In genomic region chr1:40640314-40641076, GRCh38 we compare ENCODE assay signal across 23 cellular contexts. TPM values are rescaled to one million over a fixed set of nuclear protein-coding genes. Genes with fewer than 3 reads are reported as not detected.
DNase-seq lines count a peak whose midpoint lies in the region; ATAC-seq and TF ChIP-seq lines count a peak whose summit lies in the region.
"Had no signal": no experiment of that assay in that cellular context is flagged by ENCODE, and none has a peak within 500 bp of the region (broad histone marks: within the 10 kb centered on the region; RNA-seq: fewer than 3 reads in every experiment).

No MANE protein-coding gene starts in this region.

- no peak for DNase-seq in DND-41
- DNase-seq in SK-MEL-5 (ENCODE audit: low read depth, low spot score): peak; percentile 62
- peak; percentile 28 for DNase-seq in chondrocyte (ENCODE audit: low spot score)
- DNase-seq in pons (ENCODE audit: low spot score): peak; percentile 18
- DNase-seq in NCI-H2196 (lab: John Stamatoyannopoulos, UW; ENCODE audit: unreplicated experiment): no peak
- no peak for DNase-seq in SIG-M5 treated with dmso at 0.1 percent for 504 hours (lab: John Stamatoyannopoulos, UW; ENCODE audit: unreplicated experiment)
- no peak for DNase-seq in kidney tubule cell (ENCODE audit: low spot score)
- DNase-seq: DMS79, GDM1, left lung, NCI-H446 treated with DMSO at 0.1 percent for 48 hours, RPMI8226 had no signal

- TF ChIP-seq CTCF in DND-41 (IDR thresholded peaks at IDR 0.05; ENCODE audit: borderline replicate concordance, extremely low read depth, low read length, poor library complexity, severe bottlenecking) (no peak), chondrocyte (IDR thresholded peaks at IDR 0.05) (no peak)

- H3K27ac ChIP-seq in DND-41 (ENCODE audit: low read length): no peak overlapping the region
- H3K27ac ChIP-seq: C4-2B, left lung, neutrophil, right lobe of liver, SJSA1 had no signal

- no peak overlapping the region for H3K9ac ChIP-seq in DND-41 (ENCODE audit: low read depth, low read length)

- H4K20me1 ChIP-seq in DND-41 (ENCODE audit: insufficient read depth, low read length): peaks cover 10% of the 10 kb centered on the region; the same call in 1 of the 2 replicates

- in situ Hi-C loops in SK-MEL-5 (cut with HindIII; ENCODE audit: low pct_unique_long_range_greater_than_20kb, low sequenced_read_pairs): no loop called here

- ATAC-seq in DND-41 (ENCODE audit: insufficient read depth, low read depth): 0 out of 3 replicates have a peak, but pooled peaks have one; percentile 19
- ATAC-seq: left lung, right lobe of liver had no signal

- H3K79me2 ChIP-seq in DND-41 (ENCODE audit: insufficient read depth, low read length): no peaks in the 10 kb centered on the region

- peaks cover 17% of the 10 kb centered on the region for H3K36me3 Mint-ChIP-seq in chondrocyte (ENCODE audit: low read depth)
- H3K36me3 Mint-ChIP-seq: activated naive CD4-positive, alpha-beta T cell treated with anti-CD3 and anti-CD28 coated beads, Interleukin-2, amount 50 U/mL, for 24 hours; type B pancreatic cell had no signal

- no peak overlapping the region for H2AFZ ChIP-seq in DND-41 (ENCODE audit: low read depth, low read length)

- no peaks in the 10 kb centered on the region for H3K27me3 Mint-ChIP-seq in chondrocyte (ENCODE audit: low read depth)
- H3K27me3 Mint-ChIP-seq: activated naive CD4-positive, alpha-beta T cell treated with anti-CD3 and anti-CD28 coated beads, Interleukin-2, amount 50 U/mL, for 24 hours; memory B cell; progenitor cell of endocrine pancreas; type B pancreatic cell had no signal

- H3K4me1 Mint-ChIP-seq in chondrocyte (ENCODE audit: low read depth): peaks cover under 1% of the 10 kb centered on the region
- H3K4me1 Mint-ChIP-seq: endodermal cell, memory B cell had no signal

- no peak overlapping the region for H3K4me3 ChIP-seq in DND-41 (ENCODE audit: low read depth in 1 of 2, low read length in 2 of 2)
- H3K4me3 ChIP-seq: left lung, right lobe of liver, SJSA1 had no signal

- H3K27me3 ChIP-seq in DND-41 (ENCODE audit: insufficient read depth, low read length, poor library complexity): no peaks in the 10 kb centered on the region
- H3K27me3 ChIP-seq: left lung, right lobe of liver, SJSA1 had no signal

- H3K9me3 Mint-ChIP-seq in chondrocyte (ENCODE audit: low read depth): no peaks in the 10 kb centered on the region
- H3K9me3 Mint-ChIP-seq: activated naive CD4-positive, alpha-beta T cell treated with anti-CD3 and anti-CD28 coated beads, Interleukin-2, amount 50 U/mL, for 24 hours; activated T-helper 2 cell treated with anti-CD3 and anti-CD28 coated beads, Interferon-gamma antibody, Interleukin-2, Interleukin-4, amounts not matched to agents 10 μg/mL and 5 μg/mL and 100 μg/mL, durations not matched to agents 14 hours and 24 hours and 36 hours; endodermal cell; type B pancreatic cell had no signal

- no peak overlapping the region for H3K4me2 ChIP-seq in DND-41 (ENCODE audit: insufficient read depth, low read length)

- H3K27ac Mint-ChIP-seq in chondrocyte (ENCODE audit: unreplicated experiment): no peak overlapping the region
- H3K27ac Mint-ChIP-seq: activated naive CD4-positive, alpha-beta T cell treated with anti-CD3 and anti-CD28 coated beads, Interleukin-2, amount 50 U/mL, for 24 hours; activated T-helper 2 cell treated with anti-CD3 and anti-CD28 coated beads, Interferon-gamma antibody, Interleukin-2, Interleukin-4, amounts not matched to agents 10 μg/mL and 5 μg/mL and 100 μg/mL, durations not matched to agents 14 hours and 24 hours and 36 hours; endodermal cell; IgD-negative memory B cell; memory B cell; progenitor cell of endocrine pancreas; type B pancreatic cell had no signal

- no peaks in the 10 kb centered on the region for H3K9me3 ChIP-seq in DND-41 (ENCODE audit: insufficient read depth, low read length, severe bottlenecking)
- H3K9me3 ChIP-seq: left lung, neutrophil, right lobe of liver, SJSA1 had no signal

- H3K36me3 ChIP-seq in DND-41 (ENCODE audit: insufficient read depth, low read length): peaks cover 33% of the 10 kb centered on the region
- H3K36me3 ChIP-seq: left lung, neutrophil, right lobe of liver, SJSA1 had no signal

- H3K4me3 Mint-ChIP-seq in chondrocyte (ENCODE audit: unreplicated experiment): no peak overlapping the region
- H3K4me3 Mint-ChIP-seq: activated naive CD4-positive, alpha-beta T cell treated with anti-CD3 and anti-CD28 coated beads, Interleukin-2, amount 50 U/mL, for 24 hours; endodermal cell; IgD-negative memory B cell; memory B cell; type B pancreatic cell had no signal

- H3K4me1 ChIP-seq in DND-41 (ENCODE audit: insufficient read depth, low read length): no peaks in the 10 kb centered on the region
- H3K4me1 ChIP-seq: left lung, right lobe of liver, SJSA1 had no signal

RNA-seq across cellular contexts. Expression of gene RIMS3, which starts 25.0 kb away (rescaled TPM):
- 1.8 and 2.6 TPM in 2 replicates for total RNA-seq in SK-MEL-5 (2014; rRNA removed; shearing (Covaris generic))
- 2.1 and 4.1 TPM in 2 replicates for polyA plus RNA-seq in SK-MEL-5 (2015; cell fraction: cytosol; rRNA removed)
- polyA plus RNA-seq in SK-MEL-5 (2015; cell fraction: nucleus; rRNA removed): 5.2 and 6.7 TPM in 2 replicates
- 4.8 to 26.3 TPM (median 26.0 TPM) in 3 replicates for total RNA-seq in chondrocyte

RNA-seq across cellular contexts. Expression of gene NFYC, which starts 51.0 kb away (rescaled TPM):
- 24.0 and 25.8 TPM in 2 replicates for total RNA-seq in SK-MEL-5 (2014; rRNA removed; shearing (Covaris generic))
- 55.6 and 76.4 TPM in 2 replicates for polyA plus RNA-seq in SK-MEL-5 (2015; cell fraction: cytosol; rRNA removed)
- polyA plus RNA-seq in SK-MEL-5 (2015; cell fraction: nucleus; rRNA removed): 52.2 and 65.4 TPM in 2 replicates
- 34.2 to 49.2 TPM (median 35.8 TPM) in 3 replicates for total RNA-seq in chondrocyte

Comparison
In these comparisons a context has a peak if more than half of its experiments do, and no peak if none do; other contexts are left out.
1. DNase-seq: peak in SK-MEL-5 (single experiment), chondrocyte (single experiment) and pons (single experiment); none in DND-41 (single experiment), NCI-H2196 (single experiment), SIG-M5 treated with dmso at 0.1 percent for 504 hours (single experiment) and kidney tubule cell (single experiment).